1 cellular context compared by ENCODE assay signal in genomic region chr18:48932822-48933510, GRCh38.
TF ChIP-seq lines count a peak whose summit lies in the region.

No MANE protein-coding gene starts in this region.

TF ChIP-seq in K562, 482 proteins besides CTCF, POLR2A, EP300 and RAD21 (continued from another document and continues in another):
- TF ChIP-seq E2F4 (CRISPR knock-in tag; IDR thresholded peaks at IDR 0.05; ENCODE audit: low read depth) (no peak), PHF8 (IDR thresholded peaks at IDR 0.05; ENCODE audit: borderline replicate concordance, low read length) (no peak), BRD4 (IDR thresholded peaks at IDR 0.05) (no peak), COPS2 (conservative IDR thresholded peaks at IDR 0.05) (no peak), ETV1 (tag; conservative IDR thresholded peaks at IDR 0.05; ENCODE audit: low read depth) (no peak), ZNF124 (CRISPR knock-in tag; IDR thresholded peaks at IDR 0.05) (no peak), PREB (CRISPR knock-in tag; IDR thresholded peaks at IDR 0.05) (peak; percentile 60; the same call in 1 of the 2 replicates), ERF (CRISPR knock-in tag; IDR thresholded peaks at IDR 0.05) (no peak), SMARCE1 (IDR thresholded peaks at IDR 0.05) (peak; percentile 74; the same call in 1 of the 2 replicates), AFF4 (CRISPR knock-in tag; IDR thresholded peaks at IDR 0.05) (no peak), MBD2 (IDR thresholded peaks at IDR 0.05; ENCODE audit: borderline replicate concordance, low read depth) (peak; percentile 59; the same call in 1 of the 2 replicates), GTF2B (IDR thresholded peaks at IDR 0.05; ENCODE audit: extremely low read depth, insufficient read length) (no peak), SFPQ (IDR thresholded peaks at IDR 0.05; ENCODE audit: low read depth, low read length) (no peak), NCOA6 (IDR thresholded peaks at IDR 0.05) (no peak), CREM (IDR thresholded peaks at IDR 0.05; ENCODE audit: low read depth) (peak; percentile 56), SP2 (IDR thresholded peaks at IDR 0.05; ENCODE audit: extremely low read depth, low read depth, low read length, poor library complexity, severe bottlenecking) (no peak), CEBPB (tag; IDR thresholded peaks at IDR 0.05) (0 out of 2 replicates have a peak, but pooled peaks have one; percentile 32), ELF1 (tag; IDR thresholded peaks at IDR 0.05) (no peak), ZFP91 (CRISPR knock-in tag; IDR thresholded peaks at IDR 0.05) (no peak), HDAC6 (IDR thresholded peaks at IDR 0.05; ENCODE audit: low read depth, low read length) (no peak), ZNF184 (CRISPR knock-in tag; IDR thresholded peaks at IDR 0.05) (no peak), ZNF23 (CRISPR knock-in tag; IDR thresholded peaks at IDR 0.05) (no peak), ZNF583 (CRISPR knock-in tag; IDR thresholded peaks at IDR 0.05) (no peak), MAZ (CRISPR knock-in tag; conservative IDR thresholded peaks at IDR 0.05 in 1 of 2, IDR thresholded peaks at IDR 0.05 in 1 of 2) (peak; percentile 28 to 42; a peak in 2 of 4 replicates), POLR2AphosphoS2 (IDR thresholded peaks at IDR 0.05; ENCODE audit: low read length) (no peak), ZFP36 (IDR thresholded peaks at IDR 0.05; ENCODE audit: low read depth, low read length, partially characterized antibody) (no peak), ZNF740 (CRISPR knock-in tag; IDR thresholded peaks at IDR 0.05) (no peak), ZNF740 (tag; IDR thresholded peaks at IDR 0.05) (no peak), CCAR2 (IDR thresholded peaks at IDR 0.05; ENCODE audit: low read depth, low read length) (no peak), EP400 (IDR thresholded peaks at IDR 0.05) (no peak), RBM14 (IDR thresholded peaks at IDR 0.05; ENCODE audit: borderline replicate concordance, insufficient read depth, low read depth, low read length) (no peak), HDAC3 (IDR thresholded peaks at IDR 0.05; ENCODE audit: borderline replicate concordance, partially characterized antibody) (no peak), TBL1XR1 (IDR thresholded peaks at IDR 0.05; ENCODE audit: low read length in 2 of 2) (peak in 1 of 2 experiments; percentile 30; a peak in 1 of 4 replicates), FIP1L1 (IDR thresholded peaks at IDR 0.05; ENCODE audit: low read depth, low read length, poor library complexity, severe bottlenecking) (no peak), MXI1 (IDR thresholded peaks at IDR 0.05; ENCODE audit: low read depth, low read length) (no peak), MYNN (IDR thresholded peaks at IDR 0.05) (peak; percentile 44; the same call in 1 of the 2 replicates), MYNN (CRISPR knock-in tag; IDR thresholded peaks at IDR 0.05) (no peak), ZNF707 (CRISPR knock-in tag; conservative IDR thresholded peaks at IDR 0.05) (no peak), NUFIP1 (IDR thresholded peaks at IDR 0.05; ENCODE audit: partially characterized antibody) (no peak), NR2F6 (CRISPR knock-in tag; IDR thresholded peaks at IDR 0.05) (no peak), FOXM1 (IDR thresholded peaks at IDR 0.05; ENCODE audit: low read depth) (peak; percentile 15; the same call in 1 of the 2 replicates), FOXM1 (CRISPR knock-in tag; IDR thresholded peaks at IDR 0.05; ENCODE audit: low read depth) (no peak), EWSR1 (IDR thresholded peaks at IDR 0.05; ENCODE audit: borderline replicate concordance, low read depth, partially characterized antibody) (no peak), GATAD2A (IDR thresholded peaks at IDR 0.05) (no peak), L3MBTL2 (IDR thresholded peaks at IDR 0.05) (no peak), NRF1 (conservative IDR thresholded peaks at IDR 0.05 in 1 of 2, IDR thresholded peaks at IDR 0.05 in 1 of 2) (0 out of 4 replicates have a peak, but pooled peaks of 1 of the 2 experiments have one; percentile 10), LCOR (CRISPR knock-in tag; IDR thresholded peaks at IDR 0.05) (no peak), ZFPM2 (CRISPR knock-in tag; IDR thresholded peaks at IDR 0.05) (no peak), ZNF507 (tag; conservative IDR thresholded peaks at IDR 0.05) (no peak), U2AF1 (optimal IDR thresholded peaks at IDR 0.05; ENCODE audit: low read depth, low read length) (no peak), CCNT2 (IDR thresholded peaks at IDR 0.05; ENCODE audit: borderline replicate concordance, extremely low read depth, insufficient read length, low read depth, low read length) (no peak), MYBL2 (IDR thresholded peaks at IDR 0.05; ENCODE audit: low read depth) (no peak), MYBL2 (CRISPR knock-in tag; IDR thresholded peaks at IDR 0.05; ENCODE audit: borderline replicate concordance) (no peak), TAL1 (IDR thresholded peaks at IDR 0.05) (peak; percentile 39; the same call in 1 of the 2 replicates), ZNF197 (CRISPR knock-in tag; IDR thresholded peaks at IDR 0.05; ENCODE audit: low read depth) (no peak), YY1 (IDR thresholded peaks at IDR 0.05; ENCODE audit: borderline replicate concordance in 1 of 3, control insufficient read depth in 1 of 3, extremely low read depth in 1 of 3, insufficient read depth in 3 of 3, insufficient read length in 1 of 3, insufficient replicate concordance in 2 of 3, low read depth in 1 of 3, low read length in 2 of 3) (peak in 2 of 3 experiments; percentile 21 to 25), THRA (IDR thresholded peaks at IDR 0.05) (no peak), RBM15 (IDR thresholded peaks at IDR 0.05; ENCODE audit: insufficient read depth, low read length) (no peak), ESRRA (IDR thresholded peaks at IDR 0.05; ENCODE audit: borderline replicate concordance, low read depth) (peak; percentile 38; the same call in 1 of the 2 replicates), TAF9B (IDR thresholded peaks at IDR 0.05; ENCODE audit: partially characterized antibody) (no peak), ZNF217 (CRISPR knock-in tag; IDR thresholded peaks at IDR 0.05) (no peak)
